In genomic region chr17:18855831-18856624, GRCh38 we compare ENCODE assay signal across 1 cellular context.
TF ChIP-seq lines count a peak whose summit lies in the region.

No MANE protein-coding gene starts in this region.

TF ChIP-seq in WTC11, 78 proteins besides CTCF, POLR2A, EP300 and RAD21 (continued from another document):
- no peak for TF ChIP-seq SMAD3 (CRISPR knock-in tag; IDR thresholded peaks at IDR 0.05; ENCODE audit: borderline replicate concordance)
- no peak for TF ChIP-seq JAZF1 (CRISPR knock-in tag; IDR thresholded peaks at IDR 0.05)
- TF ChIP-seq FOXJ3 (CRISPR knock-in tag; IDR thresholded peaks at IDR 0.05; ENCODE audit: borderline replicate concordance) = no peak
- peak; percentile 75 for TF ChIP-seq ZNF121 (CRISPR knock-in tag; IDR thresholded peaks at IDR 0.05)
- peak; percentile 21; the same call in 1 of the 2 replicates for TF ChIP-seq FOXP1 (CRISPR knock-in tag; IDR thresholded peaks at IDR 0.05; ENCODE audit: borderline replicate concordance)
- no peak for TF ChIP-seq ZNF317 (CRISPR knock-in tag; IDR thresholded peaks at IDR 0.05; ENCODE audit: borderline replicate concordance, low read depth)
- TF ChIP-seq, protein P1, sequence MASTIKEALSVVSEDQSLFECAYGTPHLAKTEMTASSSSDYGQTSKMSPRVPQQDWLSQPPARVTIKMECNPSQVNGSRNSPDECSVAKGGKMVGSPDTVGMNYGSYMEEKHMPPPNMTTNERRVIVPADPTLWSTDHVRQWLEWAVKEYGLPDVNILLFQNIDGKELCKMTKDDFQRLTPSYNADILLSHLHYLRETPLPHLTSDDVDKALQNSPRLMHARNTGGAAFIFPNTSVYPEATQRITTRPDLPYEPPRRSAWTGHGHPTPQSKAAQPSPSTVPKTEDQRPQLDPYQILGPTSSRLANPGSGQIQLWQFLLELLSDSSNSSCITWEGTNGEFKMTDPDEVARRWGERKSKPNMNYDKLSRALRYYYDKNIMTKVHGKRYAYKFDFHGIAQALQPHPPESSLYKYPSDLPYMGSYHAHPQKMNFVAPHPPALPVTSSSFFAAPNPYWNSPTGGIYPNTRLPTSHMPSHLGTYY (CRISPR knock-in tag; IDR thresholded peaks at IDR 0.05) = no peak
- no peak for TF ChIP-seq OVOL2 (CRISPR knock-in tag; IDR thresholded peaks at IDR 0.05; ENCODE audit: borderline replicate concordance)
- no peak for TF ChIP-seq E2F1 (CRISPR knock-in tag; IDR thresholded peaks at IDR 0.05)
- TF ChIP-seq, protein P2, sequence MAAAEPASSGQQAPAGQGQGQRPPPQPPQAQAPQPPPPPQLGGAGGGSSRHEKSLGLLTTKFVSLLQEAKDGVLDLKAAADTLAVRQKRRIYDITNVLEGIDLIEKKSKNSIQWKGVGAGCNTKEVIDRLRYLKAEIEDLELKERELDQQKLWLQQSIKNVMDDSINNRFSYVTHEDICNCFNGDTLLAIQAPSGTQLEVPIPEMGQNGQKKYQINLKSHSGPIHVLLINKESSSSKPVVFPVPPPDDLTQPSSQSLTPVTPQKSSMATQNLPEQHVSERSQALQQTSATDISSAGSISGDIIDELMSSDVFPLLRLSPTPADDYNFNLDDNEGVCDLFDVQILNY (CRISPR knock-in tag; IDR thresholded peaks at IDR 0.05) = no peak
- no peak for TF ChIP-seq MLX (CRISPR knock-in tag; IDR thresholded peaks at IDR 0.05)
- no peak for TF ChIP-seq NFATC4 (CRISPR knock-in tag; IDR thresholded peaks at IDR 0.05)
- TF ChIP-seq ATF1 (CRISPR knock-in tag; IDR thresholded peaks at IDR 0.05) = no peak
- TF ChIP-seq NFE2L1 (CRISPR knock-in tag; IDR thresholded peaks at IDR 0.05) = no peak
- TF ChIP-seq CREB1 (CRISPR knock-in tag; IDR thresholded peaks at IDR 0.05) = no peak
- TF ChIP-seq, protein P3, sequence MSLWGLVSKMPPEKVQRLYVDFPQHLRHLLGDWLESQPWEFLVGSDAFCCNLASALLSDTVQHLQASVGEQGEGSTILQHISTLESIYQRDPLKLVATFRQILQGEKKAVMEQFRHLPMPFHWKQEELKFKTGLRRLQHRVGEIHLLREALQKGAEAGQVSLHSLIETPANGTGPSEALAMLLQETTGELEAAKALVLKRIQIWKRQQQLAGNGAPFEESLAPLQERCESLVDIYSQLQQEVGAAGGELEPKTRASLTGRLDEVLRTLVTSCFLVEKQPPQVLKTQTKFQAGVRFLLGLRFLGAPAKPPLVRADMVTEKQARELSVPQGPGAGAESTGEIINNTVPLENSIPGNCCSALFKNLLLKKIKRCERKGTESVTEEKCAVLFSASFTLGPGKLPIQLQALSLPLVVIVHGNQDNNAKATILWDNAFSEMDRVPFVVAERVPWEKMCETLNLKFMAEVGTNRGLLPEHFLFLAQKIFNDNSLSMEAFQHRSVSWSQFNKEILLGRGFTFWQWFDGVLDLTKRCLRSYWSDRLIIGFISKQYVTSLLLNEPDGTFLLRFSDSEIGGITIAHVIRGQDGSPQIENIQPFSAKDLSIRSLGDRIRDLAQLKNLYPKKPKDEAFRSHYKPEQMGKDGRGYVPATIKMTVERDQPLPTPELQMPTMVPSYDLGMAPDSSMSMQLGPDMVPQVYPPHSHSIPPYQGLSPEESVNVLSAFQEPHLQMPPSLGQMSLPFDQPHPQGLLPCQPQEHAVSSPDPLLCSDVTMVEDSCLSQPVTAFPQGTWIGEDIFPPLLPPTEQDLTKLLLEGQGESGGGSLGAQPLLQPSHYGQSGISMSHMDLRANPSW (CRISPR knock-in tag; conservative IDR thresholded peaks at IDR 0.05; ENCODE audit: low read depth) = no peak
- TF ChIP-seq, protein P4, sequence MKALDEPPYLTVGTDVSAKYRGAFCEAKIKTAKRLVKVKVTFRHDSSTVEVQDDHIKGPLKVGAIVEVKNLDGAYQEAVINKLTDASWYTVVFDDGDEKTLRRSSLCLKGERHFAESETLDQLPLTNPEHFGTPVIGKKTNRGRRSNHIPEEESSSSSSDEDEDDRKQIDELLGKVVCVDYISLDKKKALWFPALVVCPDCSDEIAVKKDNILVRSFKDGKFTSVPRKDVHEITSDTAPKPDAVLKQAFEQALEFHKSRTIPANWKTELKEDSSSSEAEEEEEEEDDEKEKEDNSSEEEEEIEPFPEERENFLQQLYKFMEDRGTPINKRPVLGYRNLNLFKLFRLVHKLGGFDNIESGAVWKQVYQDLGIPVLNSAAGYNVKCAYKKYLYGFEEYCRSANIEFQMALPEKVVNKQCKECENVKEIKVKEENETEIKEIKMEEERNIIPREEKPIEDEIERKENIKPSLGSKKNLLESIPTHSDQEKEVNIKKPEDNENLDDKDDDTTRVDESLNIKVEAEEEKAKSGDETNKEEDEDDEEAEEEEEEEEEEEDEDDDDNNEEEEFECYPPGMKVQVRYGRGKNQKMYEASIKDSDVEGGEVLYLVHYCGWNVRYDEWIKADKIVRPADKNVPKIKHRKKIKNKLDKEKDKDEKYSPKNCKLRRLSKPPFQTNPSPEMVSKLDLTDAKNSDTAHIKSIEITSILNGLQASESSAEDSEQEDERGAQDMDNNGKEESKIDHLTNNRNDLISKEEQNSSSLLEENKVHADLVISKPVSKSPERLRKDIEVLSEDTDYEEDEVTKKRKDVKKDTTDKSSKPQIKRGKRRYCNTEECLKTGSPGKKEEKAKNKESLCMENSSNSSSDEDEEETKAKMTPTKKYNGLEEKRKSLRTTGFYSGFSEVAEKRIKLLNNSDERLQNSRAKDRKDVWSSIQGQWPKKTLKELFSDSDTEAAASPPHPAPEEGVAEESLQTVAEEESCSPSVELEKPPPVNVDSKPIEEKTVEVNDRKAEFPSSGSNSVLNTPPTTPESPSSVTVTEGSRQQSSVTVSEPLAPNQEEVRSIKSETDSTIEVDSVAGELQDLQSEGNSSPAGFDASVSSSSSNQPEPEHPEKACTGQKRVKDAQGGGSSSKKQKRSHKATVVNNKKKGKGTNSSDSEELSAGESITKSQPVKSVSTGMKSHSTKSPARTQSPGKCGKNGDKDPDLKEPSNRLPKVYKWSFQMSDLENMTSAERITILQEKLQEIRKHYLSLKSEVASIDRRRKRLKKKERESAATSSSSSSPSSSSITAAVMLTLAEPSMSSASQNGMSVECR (CRISPR knock-in tag; IDR thresholded peaks at IDR 0.05; ENCODE audit: borderline replicate concordance) = 0 out of 2 replicates have a peak, but pooled peaks have one; percentile 24
- TF ChIP-seq ETV6 (CRISPR knock-in tag; IDR thresholded peaks at IDR 0.05) = peak; percentile 76
- no peak for TF ChIP-seq ELF4 (CRISPR knock-in tag; IDR thresholded peaks at IDR 0.05; ENCODE audit: low read depth)
- peak; percentile 80 for TF ChIP-seq NFYB (CRISPR knock-in tag; conservative IDR thresholded peaks at IDR 0.05; ENCODE audit: low read depth)
- no peak for TF ChIP-seq GABPB1 (CRISPR knock-in tag; IDR thresholded peaks at IDR 0.05)
- TF ChIP-seq, protein P5, sequence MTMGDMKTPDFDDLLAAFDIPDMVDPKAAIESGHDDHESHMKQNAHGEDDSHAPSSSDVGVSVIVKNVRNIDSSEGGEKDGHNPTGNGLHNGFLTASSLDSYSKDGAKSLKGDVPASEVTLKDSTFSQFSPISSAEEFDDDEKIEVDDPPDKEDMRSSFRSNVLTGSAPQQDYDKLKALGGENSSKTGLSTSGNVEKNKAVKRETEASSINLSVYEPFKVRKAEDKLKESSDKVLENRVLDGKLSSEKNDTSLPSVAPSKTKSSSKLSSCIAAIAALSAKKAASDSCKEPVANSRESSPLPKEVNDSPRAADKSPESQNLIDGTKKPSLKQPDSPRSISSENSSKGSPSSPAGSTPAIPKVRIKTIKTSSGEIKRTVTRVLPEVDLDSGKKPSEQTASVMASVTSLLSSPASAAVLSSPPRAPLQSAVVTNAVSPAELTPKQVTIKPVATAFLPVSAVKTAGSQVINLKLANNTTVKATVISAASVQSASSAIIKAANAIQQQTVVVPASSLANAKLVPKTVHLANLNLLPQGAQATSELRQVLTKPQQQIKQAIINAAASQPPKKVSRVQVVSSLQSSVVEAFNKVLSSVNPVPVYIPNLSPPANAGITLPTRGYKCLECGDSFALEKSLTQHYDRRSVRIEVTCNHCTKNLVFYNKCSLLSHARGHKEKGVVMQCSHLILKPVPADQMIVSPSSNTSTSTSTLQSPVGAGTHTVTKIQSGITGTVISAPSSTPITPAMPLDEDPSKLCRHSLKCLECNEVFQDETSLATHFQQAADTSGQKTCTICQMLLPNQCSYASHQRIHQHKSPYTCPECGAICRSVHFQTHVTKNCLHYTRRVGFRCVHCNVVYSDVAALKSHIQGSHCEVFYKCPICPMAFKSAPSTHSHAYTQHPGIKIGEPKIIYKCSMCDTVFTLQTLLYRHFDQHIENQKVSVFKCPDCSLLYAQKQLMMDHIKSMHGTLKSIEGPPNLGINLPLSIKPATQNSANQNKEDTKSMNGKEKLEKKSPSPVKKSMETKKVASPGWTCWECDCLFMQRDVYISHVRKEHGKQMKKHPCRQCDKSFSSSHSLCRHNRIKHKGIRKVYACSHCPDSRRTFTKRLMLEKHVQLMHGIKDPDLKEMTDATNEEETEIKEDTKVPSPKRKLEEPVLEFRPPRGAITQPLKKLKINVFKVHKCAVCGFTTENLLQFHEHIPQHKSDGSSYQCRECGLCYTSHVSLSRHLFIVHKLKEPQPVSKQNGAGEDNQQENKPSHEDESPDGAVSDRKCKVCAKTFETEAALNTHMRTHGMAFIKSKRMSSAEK (CRISPR knock-in tag; IDR thresholded peaks at IDR 0.05; ENCODE audit: borderline replicate concordance) = no peak
- peak; percentile 98 for TF ChIP-seq USF1 (CRISPR knock-in tag; IDR thresholded peaks at IDR 0.05)
- no peak for TF ChIP-seq ATF3 (CRISPR knock-in tag; conservative IDR thresholded peaks at IDR 0.05)
- TF ChIP-seq ZNF396 (CRISPR knock-in tag; IDR thresholded peaks at IDR 0.05; ENCODE audit: borderline replicate concordance) = no peak
- TF ChIP-seq GTF2I (CRISPR knock-in tag; conservative IDR thresholded peaks at IDR 0.05) = no peak
- TF ChIP-seq, protein P6, sequence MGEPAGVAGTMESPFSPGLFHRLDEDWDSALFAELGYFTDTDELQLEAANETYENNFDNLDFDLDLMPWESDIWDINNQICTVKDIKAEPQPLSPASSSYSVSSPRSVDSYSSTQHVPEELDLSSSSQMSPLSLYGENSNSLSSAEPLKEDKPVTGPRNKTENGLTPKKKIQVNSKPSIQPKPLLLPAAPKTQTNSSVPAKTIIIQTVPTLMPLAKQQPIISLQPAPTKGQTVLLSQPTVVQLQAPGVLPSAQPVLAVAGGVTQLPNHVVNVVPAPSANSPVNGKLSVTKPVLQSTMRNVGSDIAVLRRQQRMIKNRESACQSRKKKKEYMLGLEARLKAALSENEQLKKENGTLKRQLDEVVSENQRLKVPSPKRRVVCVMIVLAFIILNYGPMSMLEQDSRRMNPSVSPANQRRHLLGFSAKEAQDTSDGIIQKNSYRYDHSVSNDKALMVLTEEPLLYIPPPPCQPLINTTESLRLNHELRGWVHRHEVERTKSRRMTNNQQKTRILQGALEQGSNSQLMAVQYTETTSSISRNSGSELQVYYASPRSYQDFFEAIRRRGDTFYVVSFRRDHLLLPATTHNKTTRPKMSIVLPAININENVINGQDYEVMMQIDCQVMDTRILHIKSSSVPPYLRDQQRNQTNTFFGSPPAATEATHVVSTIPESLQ (CRISPR knock-in tag; IDR thresholded peaks at IDR 0.05) = no peak
- TF ChIP-seq KAT7 (CRISPR knock-in tag; IDR thresholded peaks at IDR 0.05; ENCODE audit: borderline replicate concordance) = no peak
- no peak for TF ChIP-seq ZNF232 (CRISPR knock-in tag; IDR thresholded peaks at IDR 0.05)
